ENCODE assay signal across 16 cellular contexts in genomic region chr4:38365261-38365660, GRCh38.
DNase-seq lines count a peak whose midpoint lies in the region; ATAC-seq and TF ChIP-seq lines count a peak whose summit lies in the region.
"Had no signal": no experiment of that assay in that cellular context is flagged by ENCODE, and none has a peak within 500 bp of the region (broad histone marks: within the 10 kb centered on the region; RNA-seq: fewer than 3 reads in every experiment).

No MANE protein-coding gene starts in this region.

- H3K4me2 ChIP-seq in skeletal muscle satellite cell (ENCODE audit: low read length) (peak overlapping the region; percentile 43), GM23248 (ENCODE audit: unreplicated experiment) (no peak overlapping the region)

- no peaks in the 10 kb centered on the region for H3K9me2 ChIP-seq in GM23248 (ENCODE audit: insufficient read depth)

- H2AFZ ChIP-seq in GM23248: no peak overlapping the region

- no peaks in the 10 kb centered on the region for H4K20me1 ChIP-seq in GM23248 (ENCODE audit: insufficient read depth)

- peaks cover 4% of the 10 kb centered on the region for H3K27me3 ChIP-seq in skeletal muscle satellite cell (ENCODE audit: control insufficient read depth, insufficient read depth, low read length)
- no peaks in the 10 kb centered on the region; the same call in 1 of the 2 replicates for H3K27me3 ChIP-seq in GM23248 (replicated peaks; ENCODE audit: insufficient read depth)
- H3K27me3 ChIP-seq: MG63, Peyer's patch, SJSA1 had no signal

- no peak for TF ChIP-seq CTCF in VCaP (conservative IDR thresholded peaks at IDR 0.05)

- peak overlapping the region; percentile 67 for H3K27ac ChIP-seq in VCaP
- no peak overlapping the region for H3K27ac ChIP-seq in GM23248
- H3K27ac ChIP-seq: C4-2B, Peyer's patch, SJSA1 had no signal

- 9 to 14% methylated on average over 1 of the region's 1 CpG for WGBS in GM23248 (ENCODE audit: low coverage in 1 of 2, low lambda C conversion rate in 2 of 2, missing lambda C conversion rate in 2 of 2), 2 experiments

- no peaks in the 10 kb centered on the region for H3K36me3 ChIP-seq in skeletal muscle satellite cell (ENCODE audit: insufficient read depth, low read length)
- no peaks in the 10 kb centered on the region for H3K36me3 ChIP-seq in GM23248 (ENCODE audit: low read depth)
- H3K36me3 ChIP-seq: MG63, Peyer's patch, SJSA1 had no signal

- H3K4me1 ChIP-seq in skeletal muscle satellite cell (ENCODE audit: control insufficient read depth, insufficient read depth, low read length) (peaks cover 17% of the 10 kb centered on the region), GM23248 (ENCODE audit: insufficient read depth) (peaks cover 6% of the 10 kb centered on the region; the same call in 1 of the 2 replicates)

- DNase-seq in left ventricle myocardium superior: no peak
- DNase-seq in Right ventricle myocardium inferior (ENCODE audit: missing footprints): no peak
- DNase-seq in GM23248: no peak
- no peak for DNase-seq in stimulated activated naive CD8-positive, alpha-beta T cell treated with anti-CD3 and anti-CD28 coated beads, Interleukin-15, Interleukin-2, amounts not matched to agents 100 U/mL and 50 U/mL, for 24 hours
- DNase-seq: Calu3; CD8-positive, alpha-beta memory T cell; GDM1; Karpas-422; MG63; NCI-H774; Peyer's patch had no signal

- H3F3A ChIP-seq in GM23248 (ENCODE audit: insufficient read depth): no peaks in the 10 kb centered on the region; the same call in 1 of the 2 replicates

- H3K9me3 ChIP-seq in skeletal muscle satellite cell (replicated peaks; ENCODE audit: low read length): no peaks in the 10 kb centered on the region
- no peaks in the 10 kb centered on the region for H3K9me3 ChIP-seq in GM23248 (ENCODE audit: low read depth)
- H3K9me3 ChIP-seq: MG63, Peyer's patch, SJSA1 had no signal

- H3K9ac ChIP-seq in skeletal muscle satellite cell (ENCODE audit: low read depth, low read length) (no peak overlapping the region), GM23248 (no peak overlapping the region)

- intact Hi-C loops in left ventricle myocardium superior (cut with micrococcal nuclease): no loop called here
- intact Hi-C loops in Right ventricle myocardium inferior (cut with DNase I): no loop called here

- H3K4me3 ChIP-seq in skeletal muscle satellite cell (ENCODE audit: low read length) (no peak overlapping the region), GM23248 (no peak overlapping the region)
- H3K4me3 ChIP-seq: MG63, Peyer's patch, SJSA1 had no signal

- in situ Hi-C loops in GM23248 (cut with MboI): no loop called here

- H3K79me2 ChIP-seq in GM23248 (ENCODE audit: insufficient read depth): no peaks in the 10 kb centered on the region

- ATAC-seq in left ventricle myocardium superior (peak; percentile 32), Right ventricle myocardium inferior (no peak), HG02981 (IDR thresholded peaks at IDR 0.05; ENCODE audit: unreplicated experiment) (no peak)
- no peak for ATAC-seq in stimulated activated naive CD8-positive, alpha-beta T cell treated with anti-CD3 and anti-CD28 coated beads, Interleukin-15, Interleukin-2, amounts not matched to agents 100 U/mL and 50 U/mL, for 24 hours
